Comparison of ENCODE assay signal across 1 cellular context in the genomic region with DNA sequence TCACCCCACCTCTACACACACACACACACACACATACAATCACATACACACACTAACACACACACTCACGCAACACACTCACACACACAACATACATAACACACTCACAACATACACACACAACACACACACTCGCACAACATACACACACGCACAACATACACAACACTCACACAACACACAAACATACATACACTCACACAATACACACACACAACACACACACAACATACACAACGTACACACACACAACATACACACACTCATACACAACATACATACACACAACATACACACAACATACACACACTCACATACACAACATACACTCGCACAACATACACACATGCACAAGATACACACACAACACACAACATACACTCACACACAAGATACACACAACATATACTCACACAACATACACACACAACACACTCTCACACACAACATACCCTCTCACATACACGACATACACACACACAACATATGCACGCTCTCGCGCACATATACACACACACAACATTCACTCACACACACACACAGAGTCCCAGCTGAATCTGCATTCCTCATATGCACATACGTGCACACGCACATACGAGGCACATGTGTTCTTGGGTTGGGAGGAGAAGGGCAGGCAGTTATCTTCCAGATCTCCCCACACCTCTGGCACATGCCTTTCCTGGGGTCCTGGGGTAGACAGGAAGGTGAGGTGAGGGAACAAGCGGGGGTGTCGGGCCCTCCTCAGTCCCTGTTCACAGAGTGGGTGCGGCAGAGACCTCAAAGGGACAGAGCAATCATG.
TF ChIP-seq lines count a peak whose summit lies in the region.

No MANE protein-coding gene starts in this region.

TF ChIP-seq in HEK293, 187 proteins besides CTCF, POLR2A, EP300 and RAD21 (continued from another document):
- TF ChIP-seq ZEB2 (tag by site-specific recombination; IDR thresholded peaks at IDR 0.05), result no peak
- TF ChIP-seq ZIC2 (tag by site-specific recombination; IDR thresholded peaks at IDR 0.05), result no peak
- TF ChIP-seq, protein P1, sequence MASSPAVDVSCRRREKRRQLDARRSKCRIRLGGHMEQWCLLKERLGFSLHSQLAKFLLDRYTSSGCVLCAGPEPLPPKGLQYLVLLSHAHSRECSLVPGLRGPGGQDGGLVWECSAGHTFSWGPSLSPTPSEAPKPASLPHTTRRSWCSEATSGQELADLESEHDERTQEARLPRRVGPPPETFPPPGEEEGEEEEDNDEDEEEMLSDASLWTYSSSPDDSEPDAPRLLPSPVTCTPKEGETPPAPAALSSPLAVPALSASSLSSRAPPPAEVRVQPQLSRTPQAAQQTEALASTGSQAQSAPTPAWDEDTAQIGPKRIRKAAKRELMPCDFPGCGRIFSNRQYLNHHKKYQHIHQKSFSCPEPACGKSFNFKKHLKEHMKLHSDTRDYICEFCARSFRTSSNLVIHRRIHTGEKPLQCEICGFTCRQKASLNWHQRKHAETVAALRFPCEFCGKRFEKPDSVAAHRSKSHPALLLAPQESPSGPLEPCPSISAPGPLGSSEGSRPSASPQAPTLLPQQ (tag by site-specific recombination; IDR thresholded peaks at IDR 0.05), result no peak
- peak; percentile 20; the same call in 1 of the 2 replicates for TF ChIP-seq ZNF501 (tag by site-specific recombination; IDR thresholded peaks at IDR 0.05)
- peak; percentile 81; the same call in 1 of the 2 replicates for TF ChIP-seq ZNF114 (tag by site-specific recombination; IDR thresholded peaks at IDR 0.05)
- no peak for TF ChIP-seq SCRT2 (tag by site-specific recombination; IDR thresholded peaks at IDR 0.05)
- no peak for TF ChIP-seq SP7 (tag by site-specific recombination; IDR thresholded peaks at IDR 0.05)
- peak; percentile 83; the same call in 1 of the 2 replicates for TF ChIP-seq ZNF311 (tag by site-specific recombination; IDR thresholded peaks at IDR 0.05; ENCODE audit: borderline replicate concordance)
- TF ChIP-seq ZSCAN23 (tag by site-specific recombination; IDR thresholded peaks at IDR 0.05), result peak; percentile 46; the same call in 1 of the 2 replicates
- TF ChIP-seq, protein P2, sequence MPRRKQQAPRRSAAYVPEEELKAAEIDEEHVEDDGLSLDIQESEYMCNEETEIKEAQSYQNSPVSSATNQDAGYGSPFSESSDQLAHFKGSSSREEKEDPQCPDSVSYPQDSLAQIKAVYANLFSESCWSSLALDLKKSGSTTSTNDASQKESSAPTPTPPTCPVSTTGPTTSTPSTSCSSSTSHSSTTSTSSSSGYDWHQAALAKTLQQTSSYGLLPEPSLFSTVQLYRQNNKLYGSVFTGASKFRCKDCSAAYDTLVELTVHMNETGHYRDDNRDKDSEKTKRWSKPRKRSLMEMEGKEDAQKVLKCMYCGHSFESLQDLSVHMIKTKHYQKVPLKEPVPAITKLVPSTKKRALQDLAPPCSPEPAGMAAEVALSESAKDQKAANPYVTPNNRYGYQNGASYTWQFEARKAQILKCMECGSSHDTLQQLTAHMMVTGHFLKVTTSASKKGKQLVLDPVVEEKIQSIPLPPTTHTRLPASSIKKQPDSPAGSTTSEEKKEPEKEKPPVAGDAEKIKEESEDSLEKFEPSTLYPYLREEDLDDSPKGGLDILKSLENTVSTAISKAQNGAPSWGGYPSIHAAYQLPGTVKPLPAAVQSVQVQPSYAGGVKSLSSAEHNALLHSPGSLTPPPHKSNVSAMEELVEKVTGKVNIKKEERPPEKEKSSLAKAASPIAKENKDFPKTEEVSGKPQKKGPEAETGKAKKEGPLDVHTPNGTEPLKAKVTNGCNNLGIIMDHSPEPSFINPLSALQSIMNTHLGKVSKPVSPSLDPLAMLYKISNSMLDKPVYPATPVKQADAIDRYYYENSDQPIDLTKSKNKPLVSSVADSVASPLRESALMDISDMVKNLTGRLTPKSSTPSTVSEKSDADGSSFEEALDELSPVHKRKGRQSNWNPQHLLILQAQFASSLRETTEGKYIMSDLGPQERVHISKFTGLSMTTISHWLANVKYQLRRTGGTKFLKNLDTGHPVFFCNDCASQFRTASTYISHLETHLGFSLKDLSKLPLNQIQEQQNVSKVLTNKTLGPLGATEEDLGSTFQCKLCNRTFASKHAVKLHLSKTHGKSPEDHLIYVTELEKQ (tag by site-specific recombination; IDR thresholded peaks at IDR 0.05; ENCODE audit: borderline replicate concordance), result no peak
- TF ChIP-seq, protein P3, sequence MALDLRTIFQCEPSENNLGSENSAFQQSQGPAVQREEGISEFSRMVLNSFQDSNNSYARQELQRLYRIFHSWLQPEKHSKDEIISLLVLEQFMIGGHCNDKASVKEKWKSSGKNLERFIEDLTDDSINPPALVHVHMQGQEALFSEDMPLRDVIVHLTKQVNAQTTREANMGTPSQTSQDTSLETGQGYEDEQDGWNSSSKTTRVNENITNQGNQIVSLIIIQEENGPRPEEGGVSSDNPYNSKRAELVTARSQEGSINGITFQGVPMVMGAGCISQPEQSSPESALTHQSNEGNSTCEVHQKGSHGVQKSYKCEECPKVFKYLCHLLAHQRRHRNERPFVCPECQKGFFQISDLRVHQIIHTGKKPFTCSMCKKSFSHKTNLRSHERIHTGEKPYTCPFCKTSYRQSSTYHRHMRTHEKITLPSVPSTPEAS (tag by site-specific recombination; IDR thresholded peaks at IDR 0.05), result peak; percentile 97
- TF ChIP-seq, protein P4, sequence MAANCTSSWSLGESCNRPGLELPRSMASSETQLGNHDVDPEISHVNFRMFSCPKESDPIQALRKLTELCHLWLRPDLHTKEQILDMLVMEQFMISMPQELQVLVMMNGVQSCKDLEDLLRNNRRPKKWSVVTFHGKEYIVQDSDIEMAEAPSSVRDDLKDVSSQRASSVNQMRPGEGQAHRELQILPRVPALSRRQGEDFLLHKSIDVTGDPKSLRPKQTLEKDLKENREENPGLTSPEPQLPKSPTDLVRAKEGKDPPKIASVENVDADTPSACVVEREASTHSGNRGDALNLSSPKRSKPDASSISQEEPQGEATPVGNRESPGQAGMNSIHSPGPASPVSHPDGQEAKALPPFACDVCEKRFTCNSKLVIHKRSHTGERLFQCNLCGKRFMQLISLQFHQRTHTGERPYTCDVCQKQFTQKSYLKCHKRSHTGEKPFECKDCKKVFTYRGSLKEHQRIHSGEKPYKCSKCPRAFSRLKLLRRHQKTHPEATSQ (tag by site-specific recombination; IDR thresholded peaks at IDR 0.05), result no peak
- TF ChIP-seq ZNF302 (tag by site-specific recombination; IDR thresholded peaks at IDR 0.05; ENCODE audit: low read depth), result no peak
- no peak for TF ChIP-seq ZNF37A (tag by site-specific recombination; IDR thresholded peaks at IDR 0.05)
- TF ChIP-seq ZXDB (tag by site-specific recombination; IDR thresholded peaks at IDR 0.05), result no peak
- no peak for TF ChIP-seq ZNF426 (tag by site-specific recombination; IDR thresholded peaks at IDR 0.05)
- no peak for TF ChIP-seq FEZF1 (tag by site-specific recombination; IDR thresholded peaks at IDR 0.05)
- no peak for TF ChIP-seq ZNF664 (tag by site-specific recombination; IDR thresholded peaks at IDR 0.05)
